ENCODE assay signal across 1 cellular context in genomic region chr1:212284744-212285684, GRCh38.
TF ChIP-seq lines count a peak whose summit lies in the region.

TSS of gene PPP2R5A (plus strand) at chr1:212285410. CDS start at chr1:212286111, 701 bp downstream.

TF ChIP-seq in SK-N-SH, 30 proteins besides CTCF, POLR2A, EP300 and RAD21 (continued from another document):
- TF ChIP-seq IRF3 (IDR thresholded peaks at IDR 0.05; ENCODE audit: low read depth, low read length) (peak; percentile 93), SMC3 (IDR thresholded peaks at IDR 0.05; ENCODE audit: low read depth, low read length) (no peak), GABPA (IDR thresholded peaks at IDR 0.05; ENCODE audit: low read depth) (peak; percentile 29; the same call in 1 of the 2 replicates), RCOR1 (IDR thresholded peaks at IDR 0.05; ENCODE audit: low read length) (no peak), FOSL2 (IDR thresholded peaks at IDR 0.05; ENCODE audit: borderline replicate concordance, low read depth) (no peak), NFIC (IDR thresholded peaks at IDR 0.05; ENCODE audit: borderline replicate concordance) (no peak; the same call in 1 of the 2 replicates), PBX3 (IDR thresholded peaks at IDR 0.05) (peak; percentile 98), GATA2 (CRISPR knock-in tag; IDR thresholded peaks at IDR 0.05) (no peak), MEF2A (IDR thresholded peaks at IDR 0.05; ENCODE audit: borderline replicate concordance, low read depth) (no peak), RXRA (IDR thresholded peaks at IDR 0.05; ENCODE audit: borderline replicate concordance, low read depth) (no peak; the same call in 1 of the 2 replicates), FOXJ3 (CRISPR knock-in tag; IDR thresholded peaks at IDR 0.05) (0 out of 2 replicates have a peak, but pooled peaks have one; percentile 8), JUND (IDR thresholded peaks at IDR 0.05) (no peak), RFX5 (IDR thresholded peaks at IDR 0.05; ENCODE audit: low read length) (peak; percentile 83), POLR2AphosphoS5 (IDR thresholded peaks at IDR 0.05; ENCODE audit: low read depth, low read length) (peak; percentile 82), NRF1 (IDR thresholded peaks at IDR 0.05; ENCODE audit: low read depth, low read length) (peak; percentile 68), USF1 (IDR thresholded peaks at IDR 0.05; ENCODE audit: borderline replicate concordance, low read depth) (no peak), YY1 (IDR thresholded peaks at IDR 0.05; ENCODE audit: low read depth) (peak; percentile 7; the same call in 1 of the 2 replicates), EZH2phosphoT487 (IDR thresholded peaks at IDR 0.05; ENCODE audit: borderline replicate concordance, low read depth) (no peak), FOXM1 (IDR thresholded peaks at IDR 0.05; ENCODE audit: low read depth) (no peak), TEAD4 (IDR thresholded peaks at IDR 0.05; ENCODE audit: borderline replicate concordance, insufficient read depth) (no peak), MXI1 (IDR thresholded peaks at IDR 0.05; ENCODE audit: low read depth, low read length) (no peak), MAX (IDR thresholded peaks at IDR 0.05; ENCODE audit: low read depth) (peak; percentile 57), SIN3A (IDR thresholded peaks at IDR 0.05; ENCODE audit: borderline replicate concordance, low read depth, low read length) (peak; percentile 67; the same call in 1 of the 2 replicates)
